ENCODE assay signal across 9 cellular contexts in the genomic region with DNA sequence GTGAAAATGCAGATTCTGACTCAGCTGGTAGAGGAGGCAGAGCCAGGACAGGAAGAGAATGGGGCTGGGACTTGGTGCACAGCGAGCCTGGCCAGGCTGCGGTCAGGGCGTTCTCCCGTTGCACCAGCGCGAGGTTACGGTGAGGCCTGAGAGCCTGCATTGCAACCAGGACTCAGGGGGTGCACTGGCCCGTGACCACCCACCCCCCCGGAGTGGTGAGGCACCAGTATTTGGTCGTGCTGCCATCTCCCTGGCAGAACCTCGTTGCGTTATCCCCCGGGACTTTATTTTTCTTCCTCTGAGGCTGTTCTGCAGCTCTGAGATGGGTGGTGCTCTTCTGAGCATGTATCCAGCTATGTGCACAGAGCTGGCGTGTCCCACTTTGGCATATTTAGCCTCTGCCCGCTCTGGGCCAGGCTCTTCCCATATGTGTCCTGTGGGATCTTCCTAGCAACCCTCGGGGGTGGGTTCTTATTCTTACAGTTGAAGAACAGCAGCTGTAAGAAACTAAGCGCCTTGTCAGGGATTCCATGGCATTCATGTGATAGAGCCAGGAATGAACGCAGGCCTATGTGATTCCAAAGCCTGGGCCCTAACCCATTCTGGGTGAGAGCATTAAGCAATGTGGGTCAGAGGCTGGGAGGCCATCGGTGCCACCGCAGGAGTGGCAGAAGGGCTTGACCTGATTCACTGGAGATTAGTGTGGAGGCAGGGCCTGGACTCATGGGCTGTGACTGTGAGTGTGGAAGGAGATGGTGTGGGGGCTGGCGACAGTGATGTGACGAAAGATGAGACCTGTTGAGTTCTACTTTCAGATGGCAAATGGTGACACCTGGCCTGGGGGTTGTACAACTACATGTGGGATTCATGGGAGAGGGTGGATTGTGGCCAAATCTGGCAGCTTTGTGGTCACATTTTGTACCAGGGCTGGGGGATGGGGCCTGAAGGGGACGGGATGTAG. TPM values are rescaled to one million over a fixed set of nuclear protein-coding genes. Genes with fewer than 3 reads are reported as not detected.
A peak's percentile ranks its signal among the peaks of the same experiment; 100 is the strongest.
DNase-seq lines count a peak whose midpoint lies in the region; ATAC-seq and TF ChIP-seq lines count a peak whose summit lies in the region.
"Had no signal": no experiment of that assay in that cellular context is flagged by ENCODE, and none has a peak within 500 bp of the region (broad histone marks: within the 10 kb centered on the region; RNA-seq: fewer than 3 reads in every experiment).

No MANE protein-coding gene starts in this region.

- H3K4me1 ChIP-seq in effector memory CD4-positive, alpha-beta T cell (ENCODE audit: control insufficient read depth, insufficient read depth, low read length, poor library complexity, severe bottlenecking) = peaks cover 44% of the 10 kb centered on the region
- H3K4me1 ChIP-seq in spleen = peaks cover 34 to 86% (median 61%) of the 10 kb centered on the region in 6 donors

- H3K36me3 Mint-ChIP-seq in activated CD4-positive, alpha-beta T cell treated with anti-CD3 and anti-CD28 coated beads for 36 hours (ENCODE audit: low read depth) = peaks cover 4% of the 10 kb centered on the region

- H3K27ac ChIP-seq in effector memory CD4-positive, alpha-beta T cell (ENCODE audit: insufficient read depth, low read length, poor library complexity, severe bottlenecking) = no peak overlapping the region
- H3K27ac ChIP-seq in spleen = peak overlapping the region in 1 of 8 donors; percentile 1

- H3K4me3 ChIP-seq in effector memory CD4-positive, alpha-beta T cell (ENCODE audit: insufficient read depth, low read depth, low read length, poor library complexity, severe bottlenecking) = peak overlapping the region; percentile 19
- peak overlapping the region in 2 of 8 donors; percentile 14 to 93 for H3K4me3 ChIP-seq in spleen

- 78 to 84% (median 80%) methylated on average over 23 of the region's 23 CpGs for WGBS in spleen, 5 donors

- H3K36me3 ChIP-seq in effector memory CD4-positive, alpha-beta T cell (ENCODE audit: control insufficient read depth, insufficient read depth, low read length) = peaks cover 17% of the 10 kb centered on the region
- peaks cover 0 to 55% (median 0%) of the 10 kb centered on the region in 6 donors for H3K36me3 ChIP-seq in spleen

- DNase-seq in activated CD4-positive, alpha-beta T cell treated with anti-CD3 and anti-CD28 coated beads for 36 hours = peak; percentile 33
- DNase-seq in activated CD4-positive, alpha-beta T cell treated with anti-CD3 and anti-CD28 coated beads for 48 hours = no peak
- DNase-seq in effector memory CD4-positive, alpha-beta T cell = no peak
- peak; percentile 80 for DNase-seq in spleen
- no peak for DNase-seq in cerebellar nuclear complex (lab: John Stamatoyannopoulos, UW)
- no peak for DNase-seq in SIG-M5 (lab: John Stamatoyannopoulos, UW)
- DNase-seq: stimulated activated CD4-positive, alpha-beta T cell treated with anti-CD3 and anti-CD28 coated beads, Interleukin-2, amount 100 ng/mL, for 24 hours had no signal

- peaks cover 57% of the 10 kb centered on the region for H3K4me1 Mint-ChIP-seq in activated CD4-positive, alpha-beta T cell treated with anti-CD3 and anti-CD28 coated beads for 36 hours

- H3K27ac Mint-ChIP-seq in activated CD4-positive, alpha-beta T cell treated with anti-CD3 and anti-CD28 coated beads for 36 hours = peak overlapping the region; percentile 77

- POLR2A ChIA-PET in activated CD4-positive, alpha-beta T cell treated with anti-CD3 and anti-CD28 coated beads for 36 hours (lab: Charles Lee) = interaction anchor here (0.6 kb wide), 2 partner anchors 12 to 21 kb away, joined by 5 to 16 read pairs; no protein-coding TSS in a partner anchor

- H3K9me3 Mint-ChIP-seq in activated CD4-positive, alpha-beta T cell treated with anti-CD3 and anti-CD28 coated beads for 36 hours (ENCODE audit: low read depth) = no peaks in the 10 kb centered on the region

- intact Hi-C loops in activated CD4-positive, alpha-beta T cell treated with anti-CD3 and anti-CD28 coated beads for 36 hours (cut with DNase I, micrococcal nuclease) = loop anchor here in 1 of 2 experiments (10.0 kb wide), 1 partner anchor 131 kb away; no protein-coding TSS in a partner anchor
- intact Hi-C loops in spleen (cut with DNase I; ENCODE audit: low total_unique reads) = loop anchor here (10.0 kb wide), 1 partner anchor 71 kb away; no protein-coding TSS in a partner anchor

- H3K27me3 ChIP-seq in effector memory CD4-positive, alpha-beta T cell (replicated peaks; ENCODE audit: control insufficient read depth, insufficient read depth, low read length, poor library complexity, severe bottlenecking) = no peaks in the 10 kb centered on the region
- H3K27me3 ChIP-seq in spleen (replicated peaks in 1 of 7) = no peaks in the 10 kb centered on the region

- TF ChIP-seq CTCF in spleen (IDR thresholded peaks at IDR 0.05 in 8 of 11, conservative IDR thresholded peaks at IDR 0.05 in 3 of 11) = no peak

- no peak for TF ChIP-seq POLR2A in spleen (IDR thresholded peaks at IDR 0.05)

- H3K9me3 ChIP-seq in effector memory CD4-positive, alpha-beta T cell (ENCODE audit: control insufficient read depth, low read length) = no peaks in the 10 kb centered on the region
- H3K9me3 ChIP-seq in spleen = no peaks in the 10 kb centered on the region

- no peak for ATAC-seq in activated CD4-positive, alpha-beta T cell treated with anti-CD3 and anti-CD28 coated beads for 36 hours
- ATAC-seq in HG03432 (IDR thresholded peaks at IDR 0.05; ENCODE audit: unreplicated experiment) = peak; percentile 24
- ATAC-seq in HG03196 (IDR thresholded peaks at IDR 0.05; ENCODE audit: unreplicated experiment) = no peak

- peaks cover 3% of the 10 kb centered on the region for H3K27me3 Mint-ChIP-seq in activated CD4-positive, alpha-beta T cell treated with anti-CD3 and anti-CD28 coated beads for 36 hours

- no peak overlapping the region for H3K4me3 Mint-ChIP-seq in activated CD4-positive, alpha-beta T cell treated with anti-CD3 and anti-CD28 coated beads for 36 hours

- CTCF ChIA-PET in activated CD4-positive, alpha-beta T cell treated with anti-CD3 and anti-CD28 coated beads for 36 hours (lab: Charles Lee) = interaction anchor here (1.0 to 8.9 kb wide), 5 partner anchors 10 to 56 kb away, joined by 3 to 126 read pairs (median 3); a partner anchor contains a TSS

RNA-seq across cellular contexts. Expression of a gene that starts 3.1 kb away (rescaled TPM):
- total RNA-seq in activated CD4-positive, alpha-beta T cell treated with anti-CD3 and anti-CD28 coated beads for 36 hours = 10 to 100 TPM in 1 of 2 experiments, 1 to 10 TPM in 1; 9.0 to 10.6 TPM
- total RNA-seq in spleen = 10 to 100 TPM; 22.6 to 32.2 (median 27.1) TPM
- 10 to 100 TPM in 2 of 3 donors, 1 to 10 TPM in 1; 9.9 to 15.6 (median 10.8) TPM for polyA plus RNA-seq in spleen

RNA-seq across cellular contexts. Expression of a gene that starts 21.6 kb away (rescaled TPM):
- total RNA-seq in activated CD4-positive, alpha-beta T cell treated with anti-CD3 and anti-CD28 coated beads for 36 hours = 10 to 100 TPM; 81.0 to 93.0 TPM
- total RNA-seq in spleen = 10 to 100 TPM; 21.3 to 42.7 (median 32.7) TPM
- polyA plus RNA-seq in spleen = 10 to 100 TPM; 17.6 to 29.6 (median 23.8) TPM

Comparison
In these comparisons a context has a peak if more than half of its experiments do, and no peak if none do; other contexts are left out.
1. DNase-seq: peak in activated CD4-positive, alpha-beta T cell treated with anti-CD3 and anti-CD28 coated beads for 36 hours (single experiment) and spleen (single experiment); none in activated CD4-positive, alpha-beta T cell treated with anti-CD3 and anti-CD28 coated beads for 48 hours (single experiment), effector memory CD4-positive, alpha-beta T cell (0 of 3), cerebellar nuclear complex (0 of 2) and SIG-M5 (single experiment).